8 cellular contexts compared by ENCODE assay signal in the genomic region with DNA sequence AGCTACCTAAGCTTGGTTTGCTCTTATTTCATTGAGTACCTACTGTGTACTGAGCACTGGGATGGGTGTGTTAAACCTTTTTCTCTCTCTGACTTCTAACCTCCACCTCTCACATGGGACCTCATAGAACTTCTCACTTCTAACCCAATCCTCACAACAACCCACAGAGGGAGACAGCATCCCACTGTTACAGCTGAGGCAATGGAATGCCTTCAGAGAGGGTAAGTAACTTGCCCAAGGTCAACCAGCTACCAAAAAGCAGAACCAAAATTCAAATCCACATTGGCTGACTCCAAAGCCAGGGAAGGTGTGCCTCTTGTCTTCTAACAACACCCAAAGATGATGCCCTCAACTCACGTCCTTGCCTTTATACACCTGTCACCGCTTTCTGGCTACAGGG. TPM values are rescaled to one million over a fixed set of nuclear protein-coding genes. Genes with fewer than 3 reads are reported as not detected.
DNase-seq lines count a peak whose midpoint lies in the region; ATAC-seq and TF ChIP-seq lines count a peak whose summit lies in the region.
"Had no signal": no experiment of that assay in that cellular context is flagged by ENCODE, and none has a peak within 500 bp of the region (broad histone marks: within the 10 kb centered on the region; RNA-seq: fewer than 3 reads in every experiment).

No MANE protein-coding gene starts in this region.

- H3K4me1 ChIP-seq in DND-41 (ENCODE audit: insufficient read depth, low read length) (no peaks in the 10 kb centered on the region), mesendoderm (ENCODE audit: control insufficient read depth, low read depth, low read length) (no peaks in the 10 kb centered on the region), hepatocyte (ENCODE audit: insufficient read depth) (peaks cover 13% of the 10 kb centered on the region), gastrocnemius medialis (peaks cover 0 to 11% of the 10 kb centered on the region in 2 donors)

- TF ChIP-seq CTCF in DND-41 (IDR thresholded peaks at IDR 0.05; ENCODE audit: borderline replicate concordance, extremely low read depth, low read length, poor library complexity, severe bottlenecking) (peak; percentile 10), hepatocyte (IDR thresholded peaks at IDR 0.05; ENCODE audit: poor library complexity) (no peak), gastrocnemius medialis (IDR thresholded peaks at IDR 0.05 in 4 of 5, conservative IDR thresholded peaks at IDR 0.05 in 1 of 5) (no peak)
- TF ChIP-seq CTCF in activated CD8-positive, alpha-beta T cell treated with anti-CD3 and anti-CD28 coated beads for 36 hours (IDR thresholded peaks at IDR 0.05) = no peak

- H2AK5ac ChIP-seq in mesendoderm (ENCODE audit: low read length) = no peak overlapping the region

- no peak overlapping the region for H3K18ac ChIP-seq in mesendoderm (ENCODE audit: low read length)

- intact Hi-C loops in activated CD8-positive, alpha-beta T cell treated with anti-CD3 and anti-CD28 coated beads for 36 hours (cut with micrococcal nuclease) = no loop called here
- intact Hi-C loops in gastrocnemius medialis (cut with DNase I; ENCODE audit: low total_unique reads) = no loop called here

- H2BK120ac ChIP-seq in mesendoderm (ENCODE audit: low read depth, low read length) = no peak overlapping the region

- no peak for TF ChIP-seq POLR2A in gastrocnemius medialis (IDR thresholded peaks at IDR 0.05)

- H4K5ac ChIP-seq in mesendoderm (ENCODE audit: low read length) = no peak overlapping the region

- H3K27ac ChIP-seq in DND-41 (ENCODE audit: low read length) (no peak overlapping the region), mesendoderm (ENCODE audit: low read depth, low read length) (no peak overlapping the region), hepatocyte (no peak overlapping the region), gastrocnemius medialis (no peak overlapping the region)

- no peak overlapping the region for H2BK15ac ChIP-seq in mesendoderm (replicated peaks; ENCODE audit: low read depth)

- H2AFZ ChIP-seq in DND-41 (ENCODE audit: low read depth, low read length) (no peak overlapping the region), hepatocyte (no peak overlapping the region)

- H3K9ac ChIP-seq in DND-41 (ENCODE audit: low read depth, low read length) (no peak overlapping the region), mesendoderm (ENCODE audit: low read length) (no peak overlapping the region)

- H3K27me3 Mint-ChIP-seq in activated CD8-positive, alpha-beta T cell treated with anti-CD3 and anti-CD28 coated beads for 36 hours = no peaks in the 10 kb centered on the region

- no peak overlapping the region for H2BK5ac ChIP-seq in mesendoderm (ENCODE audit: low read length)

- no peak overlapping the region for H3K56ac ChIP-seq in mesendoderm (ENCODE audit: low read length)

- H4K8ac ChIP-seq in mesendoderm (ENCODE audit: low read depth, low read length) = no peak overlapping the region

- peaks cover 72% of the 10 kb centered on the region for H3K4me1 Mint-ChIP-seq in activated CD8-positive, alpha-beta T cell treated with anti-CD3 and anti-CD28 coated beads for 36 hours (ENCODE audit: low read depth)

- H3K27me3 ChIP-seq in DND-41 (ENCODE audit: insufficient read depth, low read length, poor library complexity) (no peaks in the 10 kb centered on the region), mesendoderm (ENCODE audit: insufficient read depth, low read length, poor library complexity) (no peaks in the 10 kb centered on the region), hepatocyte (no peaks in the 10 kb centered on the region), gastrocnemius medialis (peaks cover 0 to 13% (median 0%) of the 10 kb centered on the region in 3 donors)

- H3K36me3 Mint-ChIP-seq in activated CD8-positive, alpha-beta T cell treated with anti-CD3 and anti-CD28 coated beads for 36 hours (ENCODE audit: low read depth) = peaks cover 18% of the 10 kb centered on the region

- no peaks in the 10 kb centered on the region for H3K9me3 ChIP-seq in DND-41 (ENCODE audit: insufficient read depth, low read length, severe bottlenecking)
- no peaks in the 10 kb centered on the region for H3K9me3 ChIP-seq in hepatocyte (ENCODE audit: low read depth)
- no peaks in the 10 kb centered on the region for H3K9me3 ChIP-seq in gastrocnemius medialis

- H3K9me3 Mint-ChIP-seq in activated CD8-positive, alpha-beta T cell treated with anti-CD3 and anti-CD28 coated beads for 36 hours = no peaks in the 10 kb centered on the region

- H3K79me1 ChIP-seq in mesendoderm (ENCODE audit: low read length) = peaks cover 4% of the 10 kb centered on the region

- no peak overlapping the region for H3K23ac ChIP-seq in mesendoderm (ENCODE audit: low read length)

- in situ Hi-C loops in gastrocnemius medialis (cut with MboI; ENCODE audit: low sequenced_read_pairs in 4 of 4) = no loop called here

- no peak overlapping the region for H3K4ac ChIP-seq in mesendoderm (ENCODE audit: low read depth, low read length)

- H3K4me2 ChIP-seq in DND-41 (ENCODE audit: insufficient read depth, low read length) (no peak overlapping the region), mesendoderm (ENCODE audit: low read length) (no peak overlapping the region), hepatocyte (no peak overlapping the region)

- H3K4me3 Mint-ChIP-seq in activated CD8-positive, alpha-beta T cell treated with anti-CD3 and anti-CD28 coated beads for 36 hours = no peak overlapping the region

- WGBS in mesendoderm (ENCODE audit: extremely low coverage, insufficient coverage, low lambda C conversion rate) = no CpG with 5 or more reads among the region's 2 CpGs
- WGBS in hepatocyte (ENCODE audit: low lambda C conversion rate, missing lambda C conversion rate) = 100% methylated on average over 2 of the region's 2 CpGs

- POLR2A ChIA-PET in activated CD8-positive, alpha-beta T cell treated with anti-CD3 and anti-CD28 coated beads for 36 hours (lab: Charles Lee) = interaction anchor here (0.7 to 0.9 kb wide), 2 partner anchors 57 to 662 kb away, joined by 3 to 6 read pairs; a partner anchor contains a TSS

- no peaks in the 10 kb centered on the region for H3K36me3 ChIP-seq in DND-41 (ENCODE audit: insufficient read depth, low read length)
- no peaks in the 10 kb centered on the region for H3K36me3 ChIP-seq in mesendoderm (ENCODE audit: control insufficient read depth, insufficient read depth, low read length)
- no peaks in the 10 kb centered on the region for H3K36me3 ChIP-seq in hepatocyte (replicated peaks; ENCODE audit: insufficient read depth, low read depth)
- no peaks in the 10 kb centered on the region for H3K36me3 ChIP-seq in gastrocnemius medialis

- H4K20me1 ChIP-seq in DND-41 (ENCODE audit: insufficient read depth, low read length) (no peaks in the 10 kb centered on the region), hepatocyte (ENCODE audit: insufficient read depth, poor library complexity, severe bottlenecking) (no peaks in the 10 kb centered on the region)

- H3K9me2 ChIP-seq in hepatocyte (replicated peaks; ENCODE audit: insufficient read depth) = no peaks in the 10 kb centered on the region

- peak overlapping the region; percentile 13 for H3K27ac Mint-ChIP-seq in activated CD8-positive, alpha-beta T cell treated with anti-CD3 and anti-CD28 coated beads for 36 hours

- DNase-seq in DND-41 = no peak
- peak; percentile 9 for DNase-seq in HCEC 1CT
- no peak for DNase-seq in activated CD8-positive, alpha-beta T cell treated with anti-CD3 and anti-CD28 coated beads for 36 hours
- peak; percentile 53 for DNase-seq in mesendoderm
- no peak for DNase-seq in hepatocyte (ENCODE audit: low spot score)
- no peak for DNase-seq in gastrocnemius medialis
- DNase-seq: right cardiac atrium had no signal

- ATAC-seq in DND-41 (ENCODE audit: insufficient read depth, low read depth) (no peak), GM18858 (IDR thresholded peaks at IDR 0.05; ENCODE audit: unreplicated experiment) (no peak), gastrocnemius medialis (no peak)
- ATAC-seq in activated CD8-positive, alpha-beta T cell treated with anti-CD3 and anti-CD28 coated beads for 36 hours = no peak
- ATAC-seq: right cardiac atrium had no signal

- H3K79me2 ChIP-seq in DND-41 (ENCODE audit: insufficient read depth, low read length) (no peaks in the 10 kb centered on the region), mesendoderm (ENCODE audit: control insufficient read depth, insufficient read depth, low read length) (peaks cover 3% of the 10 kb centered on the region), hepatocyte (peaks cover 29% of the 10 kb centered on the region)

- CTCF ChIA-PET in activated CD8-positive, alpha-beta T cell treated with anti-CD3 and anti-CD28 coated beads for 36 hours (lab: Charles Lee) = interaction anchor here (1.2 kb wide), 1 partner anchor 131 kb away, joined by 4 read pairs; no protein-coding TSS in a partner anchor

- H3K4me3 ChIP-seq in DND-41 (ENCODE audit: low read depth in 1 of 2, low read length in 2 of 2) = no peak overlapping the region
- no peak overlapping the region for H3K4me3 ChIP-seq in mesendoderm (ENCODE audit: low read length)
- no peak overlapping the region for H3K4me3 ChIP-seq in hepatocyte
- no peak overlapping the region for H3K4me3 ChIP-seq in gastrocnemius medialis

RNA-seq across cellular contexts. Expression of a gene that starts 5.4 kb away (rescaled TPM):
- total RNA-seq in activated CD8-positive, alpha-beta T cell treated with anti-CD3 and anti-CD28 coated beads for 36 hours = 10 to 100 TPM; 34.8 to 36.9 TPM
- 34.3 TPM for polyA plus RNA-seq in mesendoderm (2013, experiment 1 of 2)
- 36.9 TPM for polyA plus RNA-seq in mesendoderm (2013, experiment 2 of 2)
- total RNA-seq in hepatocyte (40.7 and 56.2 TPM in 2 replicates), gastrocnemius medialis (1 to 10 TPM in 3 of 4 donors, under 1 TPM in 1; 0.73 to 4.1 (median 2.2) TPM)
- polyA plus RNA-seq in hepatocyte = 9.0 and 13.7 TPM in 2 replicates

RNA-seq across cellular contexts. Expression of a gene that starts 56.6 kb away (rescaled TPM):
- total RNA-seq in activated CD8-positive, alpha-beta T cell treated with anti-CD3 and anti-CD28 coated beads for 36 hours = 10 to 100 TPM; 21.3 to 26.9 TPM
- polyA plus RNA-seq in mesendoderm (2013, experiment 1 of 2) = 28.3 TPM
- polyA plus RNA-seq in mesendoderm (2013, experiment 2 of 2) = 28.3 TPM
- total RNA-seq in hepatocyte (54.5 and 60.0 TPM in 2 replicates), gastrocnemius medialis (10 to 100 TPM; 36.4 to 59.4 (median 48.3) TPM)
- polyA plus RNA-seq in hepatocyte = 40.8 and 55.8 TPM in 2 replicates

Comparison
In these comparisons a context has a peak if more than half of its experiments do, and no peak if none do; other contexts are left out.
1. DNase-seq: peak in HCEC 1CT (single experiment) and mesendoderm (single experiment); none in DND-41 (single experiment), activated CD8-positive, alpha-beta T cell treated with anti-CD3 and anti-CD28 coated beads for 36 hours (single experiment), hepatocyte (single experiment) and gastrocnemius medialis (0 of 2).